Comparison of ENCODE assay signal across 20 cellular contexts in the genomic region with DNA sequence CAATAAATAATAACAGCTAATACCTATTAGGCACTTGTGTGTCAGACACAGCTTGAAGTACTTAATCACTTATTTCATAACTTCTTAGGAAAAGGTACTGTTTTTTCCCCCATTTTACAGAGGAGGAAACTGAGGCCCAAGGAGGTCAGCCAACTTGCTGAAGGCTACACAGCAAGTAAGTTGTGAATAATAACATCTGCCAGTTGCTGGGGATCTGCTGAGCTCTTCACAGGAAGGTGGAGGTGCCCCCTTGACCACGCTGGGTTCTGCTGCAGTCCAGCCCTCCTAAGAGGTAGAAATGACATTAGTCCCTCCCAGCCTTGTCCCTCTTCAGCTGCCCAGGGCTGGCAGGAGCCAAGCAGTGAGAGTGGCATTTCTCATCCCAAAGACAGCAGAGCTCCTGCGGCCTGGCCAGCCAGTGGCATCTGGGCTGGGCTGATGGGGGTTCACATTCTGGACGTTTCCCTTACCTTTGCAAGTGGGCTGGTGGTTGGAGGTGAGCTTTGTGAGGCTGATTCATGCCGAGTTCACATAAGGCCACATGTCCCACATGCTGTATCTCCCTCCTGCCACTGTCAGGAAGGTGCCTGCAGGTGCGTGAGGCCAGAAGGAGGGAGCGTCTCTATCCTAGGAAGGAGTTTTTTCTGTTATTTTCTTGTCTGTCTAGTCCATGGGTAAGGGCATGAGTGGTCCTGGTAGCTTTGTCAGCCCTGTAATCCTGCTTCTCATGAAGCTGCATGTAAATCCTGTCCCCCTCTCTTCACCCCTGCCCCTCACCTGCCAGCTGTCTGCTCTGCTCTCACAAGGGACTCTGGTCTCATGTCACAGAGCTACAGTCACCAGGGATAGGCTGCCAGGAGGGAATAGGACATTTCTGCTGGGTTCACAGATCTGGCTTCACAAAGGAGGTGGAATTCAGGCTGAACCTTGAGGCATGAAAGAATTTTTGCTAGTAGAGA.
DNase-seq lines count a peak whose midpoint lies in the region; FAIRE-seq and TF ChIP-seq lines count a peak whose summit lies in the region.
"Had no signal": no experiment of that assay in that cellular context is flagged by ENCODE, and none has a peak within 500 bp of the region (broad histone marks: within the 10 kb centered on the region; RNA-seq: fewer than 3 reads in every experiment).

No MANE protein-coding gene starts in this region.

- peak; percentile 55 for DNase-seq in cardiac septum (ENCODE audit: low spot score)
- no peak for DNase-seq in right atrium auricular region (ENCODE audit: low spot score)
- DNase-seq in RPMI8226 = peak; percentile 28
- peak; percentile 39 for DNase-seq in mesenteric fat pad (ENCODE audit: low spot score)
- DNase-seq in retina = no peak
- no peak for DNase-seq in stimulated activated CD4-positive, alpha-beta T cell treated with anti-CD3 and anti-CD28 coated beads, Interleukin-15, amount 100 ng/mL, for 24 hours
- DNase-seq in SJCRH30 = no peak
- DNase-seq in frontal cortex (ENCODE audit: low spot score in 2 of 2) = no peak
- DNase-seq: 8988T, BE2C, GDM1, NCI-H1105 treated with DMSO at 0.1 percent for 48 hours, NCI-H1694 treated with DMSO at 0.1 percent for 48 hours, NCI-H2107, NCI-H345, NCI-H748 treated with DMSO at 0.1 percent for 48 hours, PC-9 had no signal

- H3K4me3 ChIP-seq in right atrium auricular region (no peak overlapping the region), SJCRH30 (no peak overlapping the region)
- H3K4me3 ChIP-seq: GM12878, HAP-1, PC-9, SK-N-MC had no signal

- no peak for TF ChIP-seq CTCF in right atrium auricular region (IDR thresholded peaks at IDR 0.05)

- H3K4me1 ChIP-seq in right atrium auricular region = peaks cover 0 to 11% of the 10 kb centered on the region in 2 donors
- H3K4me1 ChIP-seq in SJCRH30 = peaks cover 35% of the 10 kb centered on the region

- H3K9me3 ChIP-seq in right atrium auricular region (no peaks in the 10 kb centered on the region), SJCRH30 (replicated peaks) (no peaks in the 10 kb centered on the region)
- H3K9me3 ChIP-seq: BE2C, HAP-1 had no signal

- H3K27me3 ChIP-seq in right atrium auricular region (no peaks in the 10 kb centered on the region), SJCRH30 (no peaks in the 10 kb centered on the region)
- H3K27me3 ChIP-seq: BE2C had no signal

- FAIRE-seq in frontal cortex (lab: Jason Lieb, UNC) = no peak
- FAIRE-seq: GM12878 had no signal

- H3K27ac ChIP-seq in right atrium auricular region (no peak overlapping the region), SJCRH30 (no peak overlapping the region)
- H3K27ac ChIP-seq: PC-9, SK-N-MC had no signal

- intact Hi-C loops in cardiac septum (cut with DNase I) = no loop called here

- H3K36me3 ChIP-seq in right atrium auricular region = no peaks in the 10 kb centered on the region
- no peaks in the 10 kb centered on the region for H3K36me3 ChIP-seq in SJCRH30
- H3K36me3 ChIP-seq: BE2C, HAP-1 had no signal

Comparison
In these comparisons a context has a peak if more than half of its experiments do, and no peak if none do; other contexts are left out.
1. DNase-seq: peak in cardiac septum (single experiment), RPMI8226 (single experiment) and mesenteric fat pad (single experiment); none in right atrium auricular region (single experiment), retina (single experiment), stimulated activated CD4-positive, alpha-beta T cell treated with anti-CD3 and anti-CD28 coated beads, Interleukin-15, amount 100 ng/mL, for 24 hours (single experiment), SJCRH30 (0 of 2) and frontal cortex (0 of 2).